In the genomic region with DNA sequence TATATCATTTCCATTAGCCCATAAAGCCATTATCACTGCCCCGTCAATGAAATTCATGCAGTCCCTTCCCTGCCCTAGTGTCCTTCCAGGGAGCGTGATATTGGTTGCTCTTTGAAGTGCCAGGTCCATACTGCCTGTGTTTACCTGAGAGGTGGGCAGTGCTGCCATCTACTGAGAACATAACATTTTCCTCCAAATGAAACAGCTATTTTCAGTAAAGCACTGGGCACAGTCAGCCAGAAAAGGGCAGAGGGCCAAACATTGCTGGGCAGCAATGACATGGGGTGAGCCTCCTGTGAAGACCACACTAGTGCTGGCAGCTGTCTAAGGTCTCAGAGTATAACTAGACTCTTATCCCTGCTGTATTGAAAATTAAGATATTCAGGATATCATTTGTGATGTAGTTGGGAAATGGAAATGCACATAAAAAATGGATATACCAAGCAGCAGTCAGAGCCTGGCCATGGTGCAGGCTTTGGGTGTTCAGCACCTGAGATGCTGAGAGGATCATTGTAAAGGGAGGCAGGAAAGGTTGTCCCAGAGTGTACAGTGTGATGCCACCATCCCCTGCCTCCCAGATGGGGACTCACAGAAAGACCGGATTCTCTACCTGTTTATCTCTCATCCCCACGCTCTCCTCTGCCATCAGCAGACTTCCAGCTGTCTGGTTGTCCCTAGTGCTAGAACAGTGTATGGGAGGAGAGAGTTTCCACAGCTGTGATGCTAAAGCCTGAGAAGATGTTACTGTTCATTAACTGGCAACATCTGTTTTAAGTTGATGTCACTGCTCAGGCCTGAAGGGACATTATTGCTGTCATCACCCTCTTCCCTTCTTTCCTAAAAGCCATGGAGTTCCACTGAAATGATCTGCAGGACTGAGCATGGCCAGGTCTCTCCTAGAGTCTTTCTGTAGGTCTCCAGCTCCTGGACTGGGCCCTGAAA, we compare ENCODE assay signal across 10 cellular contexts.
DNase-seq lines count a peak whose midpoint lies in the region; ATAC-seq, FAIRE-seq and TF ChIP-seq lines count a peak whose summit lies in the region.
"Had no signal": no experiment of that assay in that cellular context is flagged by ENCODE, and none has a peak within 500 bp of the region (broad histone marks: within the 10 kb centered on the region; RNA-seq: fewer than 3 reads in every experiment).

No MANE protein-coding gene starts in this region.

- TF ChIP-seq POLR2A in esophagus muscularis mucosa (IDR thresholded peaks at IDR 0.05; ENCODE audit: low read depth) = no peak

- TF ChIP-seq CTCF in OCI-LY1 (IDR thresholded peaks at IDR 0.05; ENCODE audit: low read length) (peak; percentile 20; the same call in 1 of the 2 replicates), esophagus muscularis mucosa (IDR thresholded peaks at IDR 0.05) (peak; percentile 20 to 44 (median 21))

- H3K4me1 ChIP-seq in OCI-LY1 (ENCODE audit: insufficient read depth, low read length, severe bottlenecking) (no peaks in the 10 kb centered on the region), esophagus muscularis mucosa (peaks cover 6 to 19% (median 7%) of the 10 kb centered on the region in 4 donors), small intestine (ENCODE audit: control insufficient read depth in 2 of 2, insufficient read depth in 1 of 2, low read depth in 1 of 2, low read length in 1 of 2) (no peaks in the 10 kb centered on the region)
- H3K4me1 ChIP-seq: ascending aorta had no signal

- no peak overlapping the region for H3K4me2 ChIP-seq in OCI-LY1 (ENCODE audit: low read length)

- no peak overlapping the region for H2AFZ ChIP-seq in OCI-LY1 (ENCODE audit: low read length)

- H3F3A ChIP-seq in OCI-LY1 (ENCODE audit: insufficient read depth, low read length) = no peaks in the 10 kb centered on the region

- H3K27me3 ChIP-seq in OCI-LY1 (ENCODE audit: insufficient read depth, low read length) (no peaks in the 10 kb centered on the region), esophagus muscularis mucosa (no peaks in the 10 kb centered on the region), small intestine (ENCODE audit: control insufficient read depth in 2 of 2, insufficient read depth in 2 of 2, low read length in 2 of 2) (no peaks in the 10 kb centered on the region)
- H3K27me3 ChIP-seq: ascending aorta had no signal

- peak; percentile 93 for ATAC-seq in sciatic nerve
- ATAC-seq: T-cell had no signal

- WGBS in esophagus muscularis mucosa = 86% methylated on average over 4 of the region's 4 CpGs
- 73 to 76% (median 75%) methylated on average over 4 of the region's 4 CpGs for WGBS in small intestine, 3 donors

- no peaks in the 10 kb centered on the region for H3K79me2 ChIP-seq in OCI-LY1 (ENCODE audit: insufficient read depth, low read length)

- DNase-seq in NCI-H2227 (lab: John Stamatoyannopoulos, UW; ENCODE audit: unreplicated experiment) (peak; percentile 1), NCI-H2227 treated with DMSO at 0.1 percent for 48 hours (lab: John Stamatoyannopoulos, UW) (no peak), esophagus muscularis mucosa (ENCODE audit: extremely low spot score) (peak; percentile 84), sciatic nerve (ENCODE audit: low spot score) (no peak), small intestine (no peak), retina (no peak)
- DNase-seq in activated CD8-positive, alpha-beta memory T cell treated with anti-CD3 and anti-CD28 coated beads, Interleukin-2, amount 50 U/mL, for 48 hours = no peak
- DNase-seq: T-cell had no signal

- H3K9ac ChIP-seq in OCI-LY1 (ENCODE audit: low read length) = no peak overlapping the region

- FAIRE-seq in small intestine (lab: Jason Lieb, UNC) = no peak

- H3K4me3 ChIP-seq in OCI-LY1 (ENCODE audit: low read depth, low read length, poor library complexity, severe bottlenecking) (no peak overlapping the region), esophagus muscularis mucosa (no peak overlapping the region), small intestine (ENCODE audit: low read depth in 1 of 2, low read length in 2 of 2) (no peak overlapping the region)
- H3K4me3 ChIP-seq: ascending aorta had no signal

- H3K27ac ChIP-seq in OCI-LY1 (ENCODE audit: low read depth, low read length, poor library complexity, severe bottlenecking) (no peak overlapping the region), esophagus muscularis mucosa (replicated peaks in 1 of 4) (no peak overlapping the region), small intestine (ENCODE audit: low read depth in 1 of 2, low read length in 1 of 2) (no peak overlapping the region)
- H3K27ac ChIP-seq: ascending aorta had no signal

- H3K9me3 ChIP-seq in OCI-LY1 (ENCODE audit: low read length) = no peaks in the 10 kb centered on the region
- H3K9me3 ChIP-seq in esophagus muscularis mucosa = peaks cover 0 to 18% (median 13%) of the 10 kb centered on the region in 4 donors
- no peaks in the 10 kb centered on the region for H3K9me3 ChIP-seq in small intestine (ENCODE audit: control insufficient read depth, low read depth)

- no peaks in the 10 kb centered on the region for H3K36me3 ChIP-seq in OCI-LY1 (ENCODE audit: insufficient read depth, low read length)
- peaks cover 0 to 17% (median 0%) of the 10 kb centered on the region in 4 donors for H3K36me3 ChIP-seq in esophagus muscularis mucosa
- no peaks in the 10 kb centered on the region for H3K36me3 ChIP-seq in small intestine (ENCODE audit: control insufficient read depth in 2 of 2, insufficient read depth in 2 of 2, low read length in 2 of 2)
- H3K36me3 ChIP-seq: ascending aorta had no signal

- no peak for TF ChIP-seq EP300 in esophagus muscularis mucosa (IDR thresholded peaks at IDR 0.05)

- H3K9me2 ChIP-seq in OCI-LY1 (ENCODE audit: low read depth, low read length) = no peaks in the 10 kb centered on the region

- H4K20me1 ChIP-seq in OCI-LY1 (ENCODE audit: insufficient read depth, low read length) = no peaks in the 10 kb centered on the region

- intact Hi-C loops in esophagus muscularis mucosa (cut with DNase I) = loop anchor here (1.0 kb wide), 1 partner anchor 57 kb away; no protein-coding TSS in a partner anchor
- intact Hi-C loops in sciatic nerve (cut with DNase I) = no loop called here

Comparison
In these comparisons a context has a peak if more than half of its experiments do, and no peak if none do; other contexts are left out.
1. DNase-seq: peak in NCI-H2227 (single experiment) and esophagus muscularis mucosa (single experiment); none in NCI-H2227 treated with DMSO at 0.1 percent for 48 hours (single experiment), sciatic nerve (single experiment), activated CD8-positive, alpha-beta memory T cell treated with anti-CD3 and anti-CD28 coated beads, Interleukin-2, amount 50 U/mL, for 48 hours (single experiment), small intestine (single experiment) and retina (single experiment).